In genomic region chr11:131033151-131033651, GRCh38 we compare ENCODE assay signal across 1 cellular context.
TF ChIP-seq lines count a peak whose summit lies in the region.

No MANE protein-coding gene starts in this region.

TF ChIP-seq in SK-N-SH, 30 proteins besides CTCF, POLR2A, EP300 and RAD21 (continued from another document):
- TF ChIP-seq, protein P1, sequence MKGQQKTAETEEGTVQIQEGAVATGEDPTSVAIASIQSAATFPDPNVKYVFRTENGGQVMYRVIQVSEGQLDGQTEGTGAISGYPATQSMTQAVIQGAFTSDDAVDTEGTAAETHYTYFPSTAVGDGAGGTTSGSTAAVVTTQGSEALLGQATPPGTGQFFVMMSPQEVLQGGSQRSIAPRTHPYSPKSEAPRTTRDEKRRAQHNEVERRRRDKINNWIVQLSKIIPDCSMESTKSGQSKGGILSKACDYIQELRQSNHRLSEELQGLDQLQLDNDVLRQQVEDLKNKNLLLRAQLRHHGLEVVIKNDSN (IDR thresholded peaks at IDR 0.05; ENCODE audit: borderline replicate concordance, low read depth), result no peak
- TF ChIP-seq, protein P2, sequence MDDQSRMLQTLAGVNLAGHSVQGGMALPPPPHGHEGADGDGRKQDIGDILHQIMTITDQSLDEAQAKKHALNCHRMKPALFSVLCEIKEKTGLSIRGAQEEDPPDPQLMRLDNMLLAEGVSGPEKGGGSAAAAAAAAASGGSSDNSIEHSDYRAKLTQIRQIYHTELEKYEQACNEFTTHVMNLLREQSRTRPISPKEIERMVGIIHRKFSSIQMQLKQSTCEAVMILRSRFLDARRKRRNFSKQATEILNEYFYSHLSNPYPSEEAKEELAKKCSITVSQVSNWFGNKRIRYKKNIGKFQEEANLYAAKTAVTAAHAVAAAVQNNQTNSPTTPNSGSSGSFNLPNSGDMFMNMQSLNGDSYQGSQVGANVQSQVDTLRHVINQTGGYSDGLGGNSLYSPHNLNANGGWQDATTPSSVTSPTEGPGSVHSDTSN (IDR thresholded peaks at IDR 0.05), result no peak
- no peak for TF ChIP-seq ZBTB33 (IDR thresholded peaks at IDR 0.05; ENCODE audit: borderline replicate concordance, low read depth)
